Comparison of ENCODE assay signal across 1 cellular context in the genomic region with DNA sequence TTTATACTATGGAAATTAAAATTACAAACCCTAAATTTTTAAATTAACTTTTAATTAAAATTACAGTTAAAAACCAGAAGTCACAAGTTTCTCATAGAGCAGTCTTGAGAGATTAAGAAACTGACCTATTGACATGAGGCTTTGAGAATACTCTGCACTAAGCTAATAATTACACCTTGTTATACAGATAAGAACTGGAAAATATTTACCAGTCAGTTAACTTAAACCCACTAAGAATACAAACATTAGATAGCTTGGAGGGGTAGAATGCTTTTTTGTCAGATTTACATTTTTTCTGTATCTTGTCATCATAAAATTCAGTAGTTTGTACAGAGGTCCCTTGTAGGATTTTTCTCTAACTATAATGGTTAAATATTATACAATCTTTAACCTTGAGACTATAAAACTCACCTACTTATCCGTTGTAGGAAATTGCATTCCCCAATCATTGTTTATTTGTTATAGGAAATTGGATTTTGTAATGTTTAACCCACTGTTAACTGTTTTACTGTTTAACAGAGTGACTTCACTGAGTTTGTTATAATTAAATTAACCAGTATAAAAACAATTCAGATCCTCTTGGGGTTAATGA.
A peak's percentile ranks its signal among the peaks of the same experiment; 100 is the strongest.
TF ChIP-seq lines count a peak whose summit lies in the region.

No MANE protein-coding gene starts in this region.

TF ChIP-seq in HepG2, 621 proteins besides CTCF, POLR2A, EP300 and RAD21 (continued from another document):
- TF ChIP-seq, protein P1, sequence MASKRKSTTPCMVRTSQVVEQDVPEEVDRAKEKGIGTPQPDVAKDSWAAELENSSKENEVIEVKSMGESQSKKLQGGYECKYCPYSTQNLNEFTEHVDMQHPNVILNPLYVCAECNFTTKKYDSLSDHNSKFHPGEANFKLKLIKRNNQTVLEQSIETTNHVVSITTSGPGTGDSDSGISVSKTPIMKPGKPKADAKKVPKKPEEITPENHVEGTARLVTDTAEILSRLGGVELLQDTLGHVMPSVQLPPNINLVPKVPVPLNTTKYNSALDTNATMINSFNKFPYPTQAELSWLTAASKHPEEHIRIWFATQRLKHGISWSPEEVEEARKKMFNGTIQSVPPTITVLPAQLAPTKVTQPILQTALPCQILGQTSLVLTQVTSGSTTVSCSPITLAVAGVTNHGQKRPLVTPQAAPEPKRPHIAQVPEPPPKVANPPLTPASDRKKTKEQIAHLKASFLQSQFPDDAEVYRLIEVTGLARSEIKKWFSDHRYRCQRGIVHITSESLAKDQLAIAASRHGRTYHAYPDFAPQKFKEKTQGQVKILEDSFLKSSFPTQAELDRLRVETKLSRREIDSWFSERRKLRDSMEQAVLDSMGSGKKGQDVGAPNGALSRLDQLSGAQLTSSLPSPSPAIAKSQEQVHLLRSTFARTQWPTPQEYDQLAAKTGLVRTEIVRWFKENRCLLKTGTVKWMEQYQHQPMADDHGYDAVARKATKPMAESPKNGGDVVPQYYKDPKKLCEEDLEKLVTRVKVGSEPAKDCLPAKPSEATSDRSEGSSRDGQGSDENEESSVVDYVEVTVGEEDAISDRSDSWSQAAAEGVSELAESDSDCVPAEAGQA (IDR thresholded peaks at IDR 0.05; ENCODE audit: low read depth): no peak
- TF ChIP-seq, protein P1 (CRISPR knock-in tag; IDR thresholded peaks at IDR 0.05; ENCODE audit: borderline replicate concordance): no peak
- TF ChIP-seq, protein P2, sequence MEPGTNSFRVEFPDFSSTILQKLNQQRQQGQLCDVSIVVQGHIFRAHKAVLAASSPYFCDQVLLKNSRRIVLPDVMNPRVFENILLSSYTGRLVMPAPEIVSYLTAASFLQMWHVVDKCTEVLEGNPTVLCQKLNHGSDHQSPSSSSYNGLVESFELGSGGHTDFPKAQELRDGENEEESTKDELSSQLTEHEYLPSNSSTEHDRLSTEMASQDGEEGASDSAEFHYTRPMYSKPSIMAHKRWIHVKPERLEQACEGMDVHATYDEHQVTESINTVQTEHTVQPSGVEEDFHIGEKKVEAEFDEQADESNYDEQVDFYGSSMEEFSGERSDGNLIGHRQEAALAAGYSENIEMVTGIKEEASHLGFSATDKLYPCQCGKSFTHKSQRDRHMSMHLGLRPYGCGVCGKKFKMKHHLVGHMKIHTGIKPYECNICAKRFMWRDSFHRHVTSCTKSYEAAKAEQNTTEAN (CRISPR knock-in tag; conservative IDR thresholded peaks at IDR 0.05): no peak
- TF ChIP-seq RBM39 (IDR thresholded peaks at IDR 0.05; ENCODE audit: low read depth, low read length, poor library complexity, severe bottlenecking): no peak
- TF ChIP-seq, protein P3, sequence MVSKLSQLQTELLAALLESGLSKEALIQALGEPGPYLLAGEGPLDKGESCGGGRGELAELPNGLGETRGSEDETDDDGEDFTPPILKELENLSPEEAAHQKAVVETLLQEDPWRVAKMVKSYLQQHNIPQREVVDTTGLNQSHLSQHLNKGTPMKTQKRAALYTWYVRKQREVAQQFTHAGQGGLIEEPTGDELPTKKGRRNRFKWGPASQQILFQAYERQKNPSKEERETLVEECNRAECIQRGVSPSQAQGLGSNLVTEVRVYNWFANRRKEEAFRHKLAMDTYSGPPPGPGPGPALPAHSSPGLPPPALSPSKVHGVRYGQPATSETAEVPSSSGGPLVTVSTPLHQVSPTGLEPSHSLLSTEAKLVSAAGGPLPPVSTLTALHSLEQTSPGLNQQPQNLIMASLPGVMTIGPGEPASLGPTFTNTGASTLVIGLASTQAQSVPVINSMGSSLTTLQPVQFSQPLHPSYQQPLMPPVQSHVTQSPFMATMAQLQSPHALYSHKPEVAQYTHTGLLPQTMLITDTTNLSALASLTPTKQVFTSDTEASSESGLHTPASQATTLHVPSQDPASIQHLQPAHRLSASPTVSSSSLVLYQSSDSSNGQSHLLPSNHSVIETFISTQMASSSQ (IDR thresholded peaks at IDR 0.05; ENCODE audit: low read depth): peak; percentile 82
- TF ChIP-seq, protein P3 (CRISPR knock-in tag; IDR thresholded peaks at IDR 0.05; ENCODE audit: borderline replicate concordance): peak; percentile 51; the same call in 1 of the 2 replicates
- TF ChIP-seq RBM22 (optimal IDR thresholded peaks at IDR 0.05; ENCODE audit: low read length): no peak
- TF ChIP-seq ZNF549 (CRISPR knock-in tag; IDR thresholded peaks at IDR 0.05): no peak
- TF ChIP-seq, protein P4, sequence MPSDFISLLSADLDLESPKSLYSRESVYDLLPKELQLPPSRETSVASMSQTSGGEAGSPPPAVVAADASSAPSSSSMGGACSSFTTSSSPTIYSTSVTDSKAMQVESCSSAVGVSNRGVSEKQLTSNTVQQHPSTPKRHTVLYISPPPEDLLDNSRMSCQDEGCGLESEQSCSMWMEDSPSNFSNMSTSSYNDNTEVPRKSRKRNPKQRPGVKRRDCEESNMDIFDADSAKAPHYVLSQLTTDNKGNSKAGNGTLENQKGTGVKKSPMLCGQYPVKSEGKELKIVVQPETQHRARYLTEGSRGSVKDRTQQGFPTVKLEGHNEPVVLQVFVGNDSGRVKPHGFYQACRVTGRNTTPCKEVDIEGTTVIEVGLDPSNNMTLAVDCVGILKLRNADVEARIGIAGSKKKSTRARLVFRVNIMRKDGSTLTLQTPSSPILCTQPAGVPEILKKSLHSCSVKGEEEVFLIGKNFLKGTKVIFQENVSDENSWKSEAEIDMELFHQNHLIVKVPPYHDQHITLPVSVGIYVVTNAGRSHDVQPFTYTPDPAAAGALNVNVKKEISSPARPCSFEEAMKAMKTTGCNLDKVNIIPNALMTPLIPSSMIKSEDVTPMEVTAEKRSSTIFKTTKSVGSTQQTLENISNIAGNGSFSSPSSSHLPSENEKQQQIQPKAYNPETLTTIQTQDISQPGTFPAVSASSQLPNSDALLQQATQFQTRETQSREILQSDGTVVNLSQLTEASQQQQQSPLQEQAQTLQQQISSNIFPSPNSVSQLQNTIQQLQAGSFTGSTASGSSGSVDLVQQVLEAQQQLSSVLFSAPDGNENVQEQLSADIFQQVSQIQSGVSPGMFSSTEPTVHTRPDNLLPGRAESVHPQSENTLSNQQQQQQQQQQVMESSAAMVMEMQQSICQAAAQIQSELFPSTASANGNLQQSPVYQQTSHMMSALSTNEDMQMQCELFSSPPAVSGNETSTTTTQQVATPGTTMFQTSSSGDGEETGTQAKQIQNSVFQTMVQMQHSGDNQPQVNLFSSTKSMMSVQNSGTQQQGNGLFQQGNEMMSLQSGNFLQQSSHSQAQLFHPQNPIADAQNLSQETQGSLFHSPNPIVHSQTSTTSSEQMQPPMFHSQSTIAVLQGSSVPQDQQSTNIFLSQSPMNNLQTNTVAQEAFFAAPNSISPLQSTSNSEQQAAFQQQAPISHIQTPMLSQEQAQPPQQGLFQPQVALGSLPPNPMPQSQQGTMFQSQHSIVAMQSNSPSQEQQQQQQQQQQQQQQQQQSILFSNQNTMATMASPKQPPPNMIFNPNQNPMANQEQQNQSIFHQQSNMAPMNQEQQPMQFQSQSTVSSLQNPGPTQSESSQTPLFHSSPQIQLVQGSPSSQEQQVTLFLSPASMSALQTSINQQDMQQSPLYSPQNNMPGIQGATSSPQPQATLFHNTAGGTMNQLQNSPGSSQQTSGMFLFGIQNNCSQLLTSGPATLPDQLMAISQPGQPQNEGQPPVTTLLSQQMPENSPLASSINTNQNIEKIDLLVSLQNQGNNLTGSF (CRISPR knock-in tag; IDR thresholded peaks at IDR 0.05): no peak
- TF ChIP-seq, protein P5, sequence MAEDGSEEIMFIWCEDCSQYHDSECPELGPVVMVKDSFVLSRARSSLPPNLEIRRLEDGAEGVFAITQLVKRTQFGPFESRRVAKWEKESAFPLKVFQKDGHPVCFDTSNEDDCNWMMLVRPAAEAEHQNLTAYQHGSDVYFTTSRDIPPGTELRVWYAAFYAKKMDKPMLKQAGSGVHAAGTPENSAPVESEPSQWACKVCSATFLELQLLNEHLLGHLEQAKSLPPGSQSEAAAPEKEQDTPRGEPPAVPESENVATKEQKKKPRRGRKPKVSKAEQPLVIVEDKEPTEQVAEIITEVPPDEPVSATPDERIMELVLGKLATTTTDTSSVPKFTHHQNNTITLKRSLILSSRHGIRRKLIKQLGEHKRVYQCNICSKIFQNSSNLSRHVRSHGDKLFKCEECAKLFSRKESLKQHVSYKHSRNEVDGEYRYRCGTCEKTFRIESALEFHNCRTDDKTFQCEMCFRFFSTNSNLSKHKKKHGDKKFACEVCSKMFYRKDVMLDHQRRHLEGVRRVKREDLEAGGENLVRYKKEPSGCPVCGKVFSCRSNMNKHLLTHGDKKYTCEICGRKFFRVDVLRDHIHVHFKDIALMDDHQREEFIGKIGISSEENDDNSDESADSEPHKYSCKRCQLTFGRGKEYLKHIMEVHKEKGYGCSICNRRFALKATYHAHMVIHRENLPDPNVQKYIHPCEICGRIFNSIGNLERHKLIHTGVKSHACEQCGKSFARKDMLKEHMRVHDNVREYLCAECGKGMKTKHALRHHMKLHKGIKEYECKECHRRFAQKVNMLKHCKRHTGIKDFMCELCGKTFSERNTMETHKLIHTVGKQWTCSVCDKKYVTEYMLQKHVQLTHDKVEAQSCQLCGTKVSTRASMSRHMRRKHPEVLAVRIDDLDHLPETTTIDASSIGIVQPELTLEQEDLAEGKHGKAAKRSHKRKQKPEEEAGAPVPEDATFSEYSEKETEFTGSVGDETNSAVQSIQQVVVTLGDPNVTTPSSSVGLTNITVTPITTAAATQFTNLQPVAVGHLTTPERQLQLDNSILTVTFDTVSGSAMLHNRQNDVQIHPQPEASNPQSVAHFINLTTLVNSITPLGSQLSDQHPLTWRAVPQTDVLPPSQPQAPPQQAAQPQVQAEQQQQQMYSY (CRISPR knock-in tag; IDR thresholded peaks at IDR 0.05): no peak
- TF ChIP-seq MTF1 (CRISPR knock-in tag; IDR thresholded peaks at IDR 0.05): no peak
- TF ChIP-seq ATF7-NPFF (CRISPR knock-in tag; IDR thresholded peaks at IDR 0.05; ENCODE audit: low read depth): no peak
- TF ChIP-seq ZNF777 (CRISPR knock-in tag; IDR thresholded peaks at IDR 0.05): no peak
